Comparison of ENCODE assay signal across 1 cellular context in genomic region chr12:104232609-104233280, GRCh38.
TF ChIP-seq lines count a peak whose summit lies in the region.

No MANE protein-coding gene starts in this region.

TF ChIP-seq in HCT116, 20 proteins besides CTCF, POLR2A, EP300 and RAD21 (continued from another document):
- TF ChIP-seq ZFX (IDR thresholded peaks at IDR 0.05), result no peak
